ENCODE assay signal across 28 cellular contexts in the genomic region with DNA sequence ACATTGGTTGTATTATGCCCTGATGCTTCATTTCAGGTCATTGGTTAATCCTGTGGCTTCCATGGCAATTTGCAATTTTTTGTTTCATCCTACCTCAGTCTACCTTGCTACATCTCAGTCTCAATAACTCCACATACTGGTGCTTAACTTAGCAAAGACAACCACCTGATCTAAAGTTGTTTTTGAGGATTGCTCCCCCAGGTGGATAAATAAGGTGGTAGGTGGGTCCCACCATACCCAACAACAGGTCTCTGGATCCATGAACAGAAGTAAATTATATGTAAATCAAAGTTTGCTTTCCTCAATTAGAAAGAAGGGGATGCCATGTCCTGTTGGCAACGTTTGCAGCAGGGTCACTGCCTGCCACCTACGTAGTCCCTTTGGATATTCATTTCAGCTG. TPM values are rescaled to one million over a fixed set of nuclear protein-coding genes. Genes with fewer than 3 reads are reported as not detected.
DNase-seq lines count a peak whose midpoint lies in the region; FAIRE-seq and TF ChIP-seq lines count a peak whose summit lies in the region.
"Had no signal": no experiment of that assay in that cellular context is flagged by ENCODE, and none has a peak within 500 bp of the region (broad histone marks: within the 10 kb centered on the region; RNA-seq: fewer than 3 reads in every experiment).

No MANE protein-coding gene starts in this region.

- no peaks in the 10 kb centered on the region for H3K36me3 ChIP-seq in H7 (replicated peaks; ENCODE audit: control insufficient read depth, insufficient read depth, low read length)
- H3K36me3 ChIP-seq in H1 (ENCODE audit: control insufficient read depth in 2 of 4, insufficient read depth in 4 of 4, low read length in 3 of 4), result no peaks in the 10 kb centered on the region
- H3K36me3 ChIP-seq in neuronal stem cell (replicated peaks in 1 of 2; ENCODE audit: control insufficient read depth in 2 of 2, insufficient read depth in 2 of 2, low read length in 2 of 2), result no peaks in the 10 kb centered on the region

- H4K91ac ChIP-seq in H1 (replicated peaks; ENCODE audit: insufficient read length, low read length) (no peak overlapping the region), neuronal stem cell (ENCODE audit: low read depth, low read length, poor library complexity) (no peak overlapping the region)

- H4K8ac ChIP-seq in H1 (ENCODE audit: extremely low read depth, insufficient read depth, low read length) (no peak overlapping the region), neuronal stem cell (ENCODE audit: low read depth, low read length) (no peak overlapping the region)

- POLR2A ChIA-PET in H1 (lab: Charles Lee; ENCODE audit: partially characterized antibody), result no interaction called here

- no peak overlapping the region for H2BK12ac ChIP-seq in H1 (ENCODE audit: low read depth, low read length)
- H2BK12ac ChIP-seq in neuronal stem cell (ENCODE audit: low read length), result no peak overlapping the region

- no peak overlapping the region for H3K56ac ChIP-seq in H1 (replicated peaks; ENCODE audit: insufficient read length, low read depth, low read length)

- DNase-seq in H7 (peak; percentile 22), NCI-H69 (lab: John Stamatoyannopoulos, UW) (peak; percentile 7), H1 (ENCODE audit: low read depth in 1 of 2, low spot score in 2 of 2) (no peak), iPS-NIHi7 (ENCODE audit: extremely low spot score) (peak; percentile 22), DMS 273 (lab: John Stamatoyannopoulos, UW; ENCODE audit: unreplicated experiment) (no peak), nucleus accumbens (lab: John Stamatoyannopoulos, UW) (no peak), neuronal stem cell (ENCODE audit: low spot score) (no peak)
- DNase-seq: AML-193; C1 segment of cervical spinal cord; Caco-2; CD8-positive, alpha-beta T cell; GM23248; Karpas-422; MV-4-11; NCI-H1105; NCI-H1436 treated with DMSO at 0.1 percent for 48 hours; NCI-H1930; NCI-H2107; NCI-H524 treated with DMSO at 0.1 percent for 48 hours; NCI-H82; NK-92 treated with Interleukin-12 subunit alpha and Interleukin-12 subunit beta, amount 100 ng/mL, for 24 hours; SHP77; T-helper 1 cell had no signal

- H3K4me3 ChIP-seq in H7 (ENCODE audit: insufficient read depth, low read depth, low read length) (no peak overlapping the region), H1 (ENCODE audit: extremely low read depth in 1 of 4, insufficient read depth in 2 of 4, low read depth in 3 of 4, low read length in 4 of 4) (no peak overlapping the region), neuronal stem cell (ENCODE audit: low read length in 2 of 2) (no peak overlapping the region)
- H3K4me3 ChIP-seq: A549, GM23248 had no signal

- TF ChIP-seq EP300 in H1 (IDR thresholded peaks at IDR 0.05; ENCODE audit: borderline replicate concordance in 1 of 2, low read depth in 2 of 2, low read length in 2 of 2), result no peak

- H3K27me3 ChIP-seq in H7 (ENCODE audit: control insufficient read depth, insufficient read depth, low read length), result no peaks in the 10 kb centered on the region
- no peaks in the 10 kb centered on the region for H3K27me3 ChIP-seq in H1 (replicated peaks in 1 of 4; ENCODE audit: control insufficient read depth in 3 of 4, extremely low read depth in 1 of 4, insufficient read depth in 3 of 4, low read length in 3 of 4)
- no peaks in the 10 kb centered on the region for H3K27me3 ChIP-seq in neuronal stem cell (ENCODE audit: control insufficient read depth in 3 of 3, insufficient read depth in 3 of 3, low read depth in 1 of 3, low read length in 3 of 3)

- no peak overlapping the region for H2BK20ac ChIP-seq in H1 (ENCODE audit: low read length)

- CTCF ChIA-PET in H1 (lab: Charles Lee; ENCODE audit: partially characterized antibody), result interaction anchor here (1.0 to 1.7 kb wide), 8 partner anchors 22 to 357 kb away, joined by 3 to 8 read pairs (median 3); no protein-coding TSS in a partner anchor

- H3K14ac ChIP-seq in H1 (ENCODE audit: insufficient read length) (no peak overlapping the region), neuronal stem cell (ENCODE audit: low read length) (no peak overlapping the region)

- peak; percentile 70 to 77 for TF ChIP-seq RAD21 in H1 (IDR thresholded peaks at IDR 0.05 in 1 of 2, conservative IDR thresholded peaks at IDR 0.05 in 1 of 2; ENCODE audit: low read depth in 2 of 2, low read length in 2 of 2)

- no peak for TF ChIP-seq POLR2A in H1 (IDR thresholded peaks at IDR 0.05; ENCODE audit: control extremely low read depth in 1 of 2, low read depth in 2 of 2, low read length in 2 of 2)

- H3K9ac ChIP-seq in H1 (replicated peaks in 1 of 4; ENCODE audit: extremely low read depth in 1 of 4, low read depth in 3 of 4, low read length in 3 of 4) (no peak overlapping the region), neuronal stem cell (ENCODE audit: low read depth, low read length, poor library complexity) (no peak overlapping the region)
- H3K9ac ChIP-seq: GM23248 had no signal

- FAIRE-seq in H1 (lab: Jason Lieb, UNC), result peak; percentile 68
- FAIRE-seq: A549 had no signal

- H2AFZ ChIP-seq in H1 (ENCODE audit: low read length) (no peak overlapping the region), neuronal stem cell (ENCODE audit: low read length) (no peak overlapping the region)
- H2AFZ ChIP-seq: GM23248 had no signal

- H3K4ac ChIP-seq in H1 (replicated peaks; ENCODE audit: insufficient read length, low read depth, low read length) (no peak overlapping the region), neuronal stem cell (ENCODE audit: low read length) (no peak overlapping the region)

- 59% methylated on average over 2 of the region's 2 CpGs; no CpG with 5 or more reads in 1 of the 2 experiments for WGBS in H1 (ENCODE audit: extremely low coverage in 1 of 2, insufficient coverage in 1 of 2, insufficient read length in 1 of 2, insufficient replicate concordance in 2 of 2, low coverage in 1 of 2, low lambda C conversion rate in 2 of 2, missing lambda C conversion rate in 1 of 2), 2 experiments
- no CpG with 5 or more reads among the region's 2 CpGs for WGBS in neuronal stem cell (ENCODE audit: extremely low coverage in 2 of 2, insufficient read length in 2 of 2, insufficient replicate concordance in 1 of 2), 2 donors

- no peaks in the 10 kb centered on the region for H3K79me2 ChIP-seq in H1 (ENCODE audit: control insufficient read depth in 1 of 2, insufficient read depth in 2 of 2, low read length in 2 of 2)

- TF ChIP-seq CTCF in H1 (IDR thresholded peaks at IDR 0.05; ENCODE audit: control extremely low read depth in 1 of 3, insufficient read depth in 1 of 3, low read depth in 1 of 3, low read length in 3 of 3), result peak in 2 of 3 experiments; percentile 40 to 60; a peak in 3 of 4 replicates

- H3K27ac ChIP-seq in H1 (ENCODE audit: low read depth, low read length) (no peak overlapping the region), neuronal stem cell (replicated peaks; ENCODE audit: low read length) (no peak overlapping the region)
- H3K27ac ChIP-seq: A549, GM23248, HL-60, RWPE1 had no signal

- H2BK5ac ChIP-seq in H1 (ENCODE audit: low read depth, low read length) (no peak overlapping the region), neuronal stem cell (ENCODE audit: low read length) (no peak overlapping the region)

- H3K18ac ChIP-seq in H1 (ENCODE audit: extremely low read depth, low read length) (no peak overlapping the region), neuronal stem cell (ENCODE audit: low read length) (no peak overlapping the region)

- H2BK15ac ChIP-seq in H1 (ENCODE audit: low read length), result no peak overlapping the region
- H2BK15ac ChIP-seq in neuronal stem cell (ENCODE audit: low read length), result no peak overlapping the region

- H3K23me2 ChIP-seq in H1 (ENCODE audit: low read depth, low read length), result no peaks in the 10 kb centered on the region

- H2AK5ac ChIP-seq in H1 (ENCODE audit: low read depth, low read length) (no peak overlapping the region), neuronal stem cell (ENCODE audit: low read depth, low read length) (no peak overlapping the region)

- no peak overlapping the region for H4K5ac ChIP-seq in H1 (ENCODE audit: insufficient read length, low read depth, low read length)

- H3K4me1 ChIP-seq in H1 (replicated peaks in 1 of 4; ENCODE audit: control insufficient read depth in 3 of 4, insufficient read depth in 4 of 4, low read length in 3 of 4) (peaks cover 0 to 2% (median 0%) of the 10 kb centered on the region in 4 experiments; a peak in 1 of 7 replicates), neuronal stem cell (ENCODE audit: control insufficient read depth in 2 of 2, insufficient read depth in 1 of 2, low read depth in 1 of 2, low read length in 2 of 2) (peaks cover 0 to 2% of the 10 kb centered on the region in 2 donors)
- H3K4me1 ChIP-seq: A549, Caco-2 had no signal

- H3K4me2 ChIP-seq in H1 (ENCODE audit: insufficient read depth in 1 of 2, low read depth in 2 of 2, low read length in 2 of 2) (no peak overlapping the region), neuronal stem cell (ENCODE audit: insufficient read depth, low read length, poor library complexity, severe bottlenecking) (no peak overlapping the region)
- H3K4me2 ChIP-seq: A549 had no signal

- H2BK120ac ChIP-seq in H1 (replicated peaks; ENCODE audit: low read depth, low read length), result no peak overlapping the region
- no peak overlapping the region for H2BK120ac ChIP-seq in neuronal stem cell (ENCODE audit: low read depth, low read length)

- H4K20me1 ChIP-seq in H1 (replicated peaks in 1 of 2; ENCODE audit: control insufficient read depth in 1 of 2, insufficient read depth in 2 of 2, low read length in 2 of 2), result no peaks in the 10 kb centered on the region

- no peaks in the 10 kb centered on the region for H3K9me3 ChIP-seq in H1 (ENCODE audit: insufficient read depth in 2 of 2, low read depth in 1 of 2, low read length in 1 of 2)
- peaks cover 0 to 2% of the 10 kb centered on the region in 2 donors for H3K9me3 ChIP-seq in neuronal stem cell (replicated peaks in 1 of 2; ENCODE audit: control insufficient read depth in 2 of 2, insufficient read depth in 1 of 2, low read depth in 1 of 2, low read length in 2 of 2)
- H3K9me3 ChIP-seq: A549, Caco-2 had no signal

- H3K23ac ChIP-seq in H1 (ENCODE audit: insufficient read length), result no peak overlapping the region
- H3K23ac ChIP-seq in neuronal stem cell (ENCODE audit: low read depth, low read length, poor library complexity), result no peak overlapping the region

- H3K79me1 ChIP-seq in H1 (ENCODE audit: low read depth, low read length) (no peaks in the 10 kb centered on the region), neuronal stem cell (ENCODE audit: low read depth, low read length) (no peaks in the 10 kb centered on the region)

RNA-seq across cellular contexts. Expression of a gene that starts 7.0 kb away (rescaled TPM):
- total RNA-seq in H7 (2014; rRNA removed; shearing (Covaris generic)), result not detected in 2 replicates
- 0.11 and 0.15 TPM in 2 replicates for total RNA-seq in H1 (2021; fragmentation: NEBNext Ultra II Directional; extraction: Animal tissue kit (Norgen Biotek cat#: 25700))
- polyA plus RNA-seq in H1 (2011; rRNA removed), result 0.02 TPM in 1 of 2 replicates, not detected in the other
- 0.03 TPM for polyA plus RNA-seq in H1 (2011; cell fraction: cytosol; rRNA removed)
- polyA plus RNA-seq in H1 (2011; cell fraction: nucleus; rRNA removed), result 0.06 TPM
- polyA plus RNA-seq in H1 (2012, experiment 1 of 2), result 0.06 to 0.12 TPM (median 0.07 TPM) in 3 of 4 replicates, not detected in the other
- polyA plus RNA-seq in H1 (2012, experiment 2 of 2), result not detected
- polyA plus RNA-seq in H1 (2013, experiment 1 of 2), result 0.22 TPM
- polyA plus RNA-seq in H1 (2013, experiment 2 of 2), result 0.26 TPM
- 0.24 TPM in 1 of 2 replicates, not detected in the other for polyA minus RNA-seq in H1 (2011; rRNA and poly(A)+ RNA removed)
- not detected for polyA minus RNA-seq in H1 (2011; cell fraction: cytosol; rRNA and poly(A)+ RNA removed)
- 0.70 TPM for polyA minus RNA-seq in H1 (2011; cell fraction: nucleus; rRNA and poly(A)+ RNA removed)
- polyA plus RNA-seq in neuronal stem cell (2013, experiment 1 of 2), result not detected
- not detected for polyA plus RNA-seq in neuronal stem cell (2013, experiment 2 of 2)
- total RNA-seq: Caco-2; CD8-positive, alpha-beta T cell; GM23248; HT-29; MCF 10A had no signal
- polyA plus RNA-seq: A549, GM23248 had no signal

Comparison
In these comparisons a context has a peak if more than half of its experiments do, and no peak if none do; other contexts are left out.
1. DNase-seq: peak in H7 (single experiment), NCI-H69 (single experiment) and iPS-NIHi7 (single experiment); none in H1 (0 of 2), DMS 273 (single experiment), nucleus accumbens (0 of 56) and neuronal stem cell (single experiment).